Comparison of ENCODE assay signal across 8 cellular contexts in the genomic region with DNA sequence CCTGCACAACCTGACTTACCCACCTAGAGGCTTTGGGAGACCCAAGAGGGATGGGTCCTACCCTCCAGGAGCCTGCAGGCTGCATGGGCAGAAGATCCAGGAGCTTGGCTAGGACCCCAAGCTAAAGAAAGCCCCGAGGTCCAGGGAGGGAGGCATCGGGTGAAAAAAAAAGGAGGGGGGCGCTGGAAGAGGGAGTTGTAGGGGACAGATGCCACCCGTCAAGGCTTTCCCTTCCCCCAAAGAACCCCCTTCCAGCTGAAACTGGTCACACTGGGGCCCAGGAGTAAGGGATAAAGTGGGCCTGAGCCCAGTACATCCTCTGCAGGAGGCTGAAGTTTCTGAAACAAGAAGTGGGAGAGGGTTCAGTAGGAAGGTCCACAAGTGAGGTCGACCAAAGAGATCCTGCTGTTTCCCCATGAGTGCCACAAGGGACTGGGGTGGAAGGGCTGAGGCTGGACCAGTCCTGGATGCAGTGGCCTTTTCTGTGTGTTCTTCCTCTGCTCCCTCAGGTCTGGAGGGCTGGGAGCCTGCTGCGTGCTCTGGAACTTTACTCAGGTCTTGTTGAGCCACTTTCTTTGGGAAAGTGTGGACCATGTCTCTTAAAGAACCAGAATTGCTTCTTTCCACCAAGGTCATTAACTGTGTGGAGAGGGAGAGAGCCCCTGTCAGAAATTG. TPM values are rescaled to one million over a fixed set of nuclear protein-coding genes. Genes with fewer than 3 reads are reported as not detected.
DNase-seq lines count a peak whose midpoint lies in the region; ATAC-seq, FAIRE-seq and TF ChIP-seq lines count a peak whose summit lies in the region.

No MANE protein-coding gene starts in this region.

- H3K36me3 ChIP-seq in heart right ventricle, result no peaks in the 10 kb centered on the region
- no peaks in the 10 kb centered on the region for H3K36me3 ChIP-seq in GM12878 (ENCODE audit: control insufficient read depth in 2 of 2, insufficient read depth in 2 of 2, low read length in 1 of 2)
- H3K36me3 ChIP-seq in mucosa of stomach (ENCODE audit: control insufficient read depth, insufficient read depth, low read length), result no peaks in the 10 kb centered on the region
- no peaks in the 10 kb centered on the region for H3K36me3 ChIP-seq in uterus

- no peak for FAIRE-seq in GM12878 (lab: Jason Lieb, UNC)

- CTCF ChIA-PET in GM12878 (lab: Yijun Ruan, JAX), result interaction anchor here (1.7 to 12.3 kb wide), 4 partner anchors 39 to 142 kb away, joined by 5 to 205 read pairs (median 24); no protein-coding TSS in a partner anchor

- TF ChIP-seq POLR2A in GM12878 (IDR thresholded peaks at IDR 0.05; ENCODE audit: low read depth, low read length) (no peak), uterus (IDR thresholded peaks at IDR 0.05) (no peak)

- DNase-seq in heart right ventricle (no peak), Right ventricle myocardium superior (no peak), GM12878 (ENCODE audit: low read depth, low spot score) (no peak), uterus (peak in 1 of 2 donors; percentile 4), occipital lobe (lab: John Stamatoyannopoulos, UW) (no peak), NCI-H1417 (lab: John Stamatoyannopoulos, UW) (no peak)

- no peaks in the 10 kb centered on the region for H3K9me3 ChIP-seq in heart right ventricle
- H3K9me3 ChIP-seq in GM12878 (replicated peaks; ENCODE audit: control insufficient read depth, insufficient read depth, low read length), result no peaks in the 10 kb centered on the region
- no peaks in the 10 kb centered on the region for H3K9me3 ChIP-seq in mucosa of stomach (ENCODE audit: control insufficient read depth, low read length)
- H3K9me3 ChIP-seq in uterus, result no peaks in the 10 kb centered on the region

- TF ChIP-seq EP300 in GM12878 (IDR thresholded peaks at IDR 0.05; ENCODE audit: borderline replicate concordance in 1 of 2, control insufficient read depth in 1 of 2, low read depth in 2 of 2, low read length in 2 of 2), result no peak

- H2AFZ ChIP-seq in GM12878 (ENCODE audit: control insufficient read depth, low read depth, low read length), result peak overlapping the region; percentile 78

- 50 to 64% methylated on average over 6 of the region's 6 CpGs for WGBS in heart right ventricle, 2 donors
- WGBS in GM12878 (ENCODE audit: insufficient coverage, insufficient replicate concordance, low lambda C conversion rate, missing lambda C conversion rate), result 45% methylated on average over 6 of the region's 6 CpGs

- no peaks in the 10 kb centered on the region for H3K79me2 ChIP-seq in GM12878 (ENCODE audit: control insufficient read depth, insufficient read depth, low read length)

- in situ Hi-C loops in GM12878 (cut with MboI), result loop anchor here (5.0 kb wide), 2 partner anchors 88 to 138 kb away; a partner anchor contains a TSS

- peak overlapping the region in 9 of 10 donors; percentile 47 to 82 (median 75) for H3K27ac ChIP-seq in heart right ventricle
- H3K27ac ChIP-seq in GM12878 (ENCODE audit: control insufficient read depth, insufficient read depth), result no peak overlapping the region
- peak overlapping the region; percentile 54 to 78 for H3K27ac ChIP-seq in uterus

- intact Hi-C loops in heart right ventricle (cut with DNase I), result loop anchor here in 2 of 10 donors (2.0 to 10.0 kb wide), 3 partner anchors 14 to 143 kb away; a partner anchor contains a TSS
- intact Hi-C loops in Right ventricle myocardium superior (cut with DNase I), result no loop called here
- intact Hi-C loops in GM12878 (cut with micrococcal nuclease; ENCODE audit: unreplicated experiment), result loop anchor here (5.0 to 10.0 kb wide), 2 partner anchors 37 to 60 kb away; no protein-coding TSS in a partner anchor
- intact Hi-C loops in uterus (cut with DNase I; ENCODE audit: low total_unique reads), result no loop called here

- H3K4me3 ChIP-seq in heart right ventricle (peak overlapping the region in 9 of 10 donors; percentile 37 to 63 (median 57)), GM12878 (no peak overlapping the region), mucosa of stomach (ENCODE audit: low read length) (no peak overlapping the region), uterus (peak overlapping the region in 1 of 2 donors; percentile 49)

- H3K4me1 ChIP-seq in heart right ventricle, result peaks cover 6 to 25% (median 17%) of the 10 kb centered on the region in 9 donors
- H3K4me1 ChIP-seq in GM12878 (ENCODE audit: control insufficient read depth, insufficient read depth, low read length), result peaks cover 13% of the 10 kb centered on the region; the same call in 1 of the 2 replicates
- H3K4me1 ChIP-seq in mucosa of stomach (ENCODE audit: control insufficient read depth, insufficient read depth, low read length), result peaks cover 6% of the 10 kb centered on the region
- H3K4me1 ChIP-seq in uterus, result peaks cover 0 to 8% of the 10 kb centered on the region in 2 donors

- peaks cover 0 to 34% (median 0%) of the 10 kb centered on the region in 7 donors for H3K27me3 ChIP-seq in heart right ventricle
- peaks cover 0 to 2% of the 10 kb centered on the region in 2 experiments; a peak in 3 of 4 replicates for H3K27me3 ChIP-seq in GM12878 (replicated peaks in 1 of 2; ENCODE audit: control insufficient read depth in 2 of 2, insufficient read depth in 2 of 2, low read length in 1 of 2)
- peaks cover 32% of the 10 kb centered on the region for H3K27me3 ChIP-seq in mucosa of stomach (ENCODE audit: control insufficient read depth, insufficient read depth, low read length)
- H3K27me3 ChIP-seq in uterus, result no peaks in the 10 kb centered on the region

- peak overlapping the region; percentile 28 for H3K9ac ChIP-seq in GM12878 (ENCODE audit: control insufficient read depth, insufficient read depth, low read length)
- H3K9ac ChIP-seq in mucosa of stomach (ENCODE audit: low read length), result peak overlapping the region; percentile 51

- 0 out of 2 replicates have a peak, but pooled peaks have one; percentile 12 for TF ChIP-seq RAD21 in GM12878 (IDR thresholded peaks at IDR 0.05; ENCODE audit: insufficient read depth, low read depth, low read length)

- RAD21 ChIA-PET in GM12878 (lab: Charles Lee; ENCODE audit: unreplicated experiment), result interaction anchor here (1.0 to 1.8 kb wide), 3 partner anchors 14 to 143 kb away, joined by 3 to 4 read pairs (median 3); no protein-coding TSS in a partner anchor

- SMC1A ChIA-PET in GM12878 (lab: Charles Lee; ENCODE audit: uncharacterized antibody, unreplicated experiment), result interaction anchor here (0.6 to 2.5 kb wide), 4 partner anchors 9 to 137 kb away, joined by 3 to 12 read pairs (median 4); no protein-coding TSS in a partner anchor

- POLR2A ChIA-PET in GM12878 (lab: Charles Lee), result interaction anchor here (0.6 to 2.1 kb wide), 2 partner anchors 14 to 105 kb away, joined by 5 to 7 read pairs; a partner anchor contains a TSS

- no peaks in the 10 kb centered on the region for H4K20me1 ChIP-seq in GM12878 (ENCODE audit: control insufficient read depth, insufficient read depth)

- no peak for TF ChIP-seq CTCF in heart right ventricle (IDR thresholded peaks at IDR 0.05)
- TF ChIP-seq CTCF in GM12878 (IDR thresholded peaks at IDR 0.05 in 2 of 3, conservative IDR thresholded peaks at IDR 0.05 in 1 of 3; ENCODE audit: control insufficient read depth in 2 of 3, extremely low read depth in 1 of 3, insufficient read depth in 1 of 3, low read depth in 3 of 3, low read length in 3 of 3), result no peak
- no peak for TF ChIP-seq CTCF in uterus (IDR thresholded peaks at IDR 0.05)

- no TSS peak for BruUV-seq in GM12878 (replicated peaks; lab: Mats Ljungman, UMichigan)

- H3K4me2 ChIP-seq in GM12878 (ENCODE audit: control insufficient read depth, insufficient read depth), result peak overlapping the region; percentile 88

- peak in 2 of 8 donors; percentile 7 to 13 for ATAC-seq in heart right ventricle
- ATAC-seq in Right ventricle myocardium superior (ENCODE audit: poor library complexity), result no peak
- no peak for ATAC-seq in GM12878
- no peak for ATAC-seq in HG03439 (IDR thresholded peaks at IDR 0.05; ENCODE audit: unreplicated experiment)

RNA-seq across cellular contexts. Expression of a gene that starts 14.2 kb away (rescaled TPM):
- total RNA-seq in heart right ventricle, result 10 to 100 TPM; 22.2 to 36.4 (median 29.8) TPM
- 10 to 100 TPM; 17.6 to 22.9 TPM for polyA plus RNA-seq in heart right ventricle
- total RNA-seq in Right ventricle myocardium superior, result 23.1 TPM
- 58.4 and 64.5 TPM in 2 replicates for total RNA-seq in GM12878 (2013; cell fraction: nucleolus; rRNA removed)
- total RNA-seq in GM12878 (2014; rRNA removed), result 65.0 and 70.8 TPM in 2 replicates
- 61.8 and 76.7 TPM in 2 replicates for total RNA-seq in GM12878 (2014; rRNA removed; fragmentation: Illumina TruSeq; extraction: Trizol)
- 83.4 and 83.8 TPM in 2 replicates for total RNA-seq in GM12878 (2021)
- polyA plus RNA-seq in GM12878 (2011; ENCODE audit: low read depth), result 14.7 TPM
- 81.6 and 92.3 TPM in 2 replicates for polyA plus RNA-seq in GM12878 (2011; rRNA removed)
- 26.2 and 32.0 TPM in 2 replicates for polyA plus RNA-seq in GM12878 (2011; cell fraction: cytosol; rRNA removed)
- polyA plus RNA-seq in GM12878 (2011; cell fraction: nucleus; rRNA removed), result 21.6 and 37.6 TPM in 2 replicates
- polyA plus RNA-seq in GM12878 (2012), result 30.0 and 34.5 TPM in 2 replicates
- 56.1 and 66.4 TPM in 2 replicates for polyA plus RNA-seq in GM12878 (2014; fragmentation: Illumina TruSeq; extraction: Trizol)
- polyA plus RNA-seq in GM12878 (2014; fragmentation: Nextera tagmentation; extraction: Ambion mirVana), result 10 to 100 TPM; 25.3 to 43.6 TPM
- polyA plus RNA-seq in GM12878 (2014; rRNA removed), result 43.0 and 52.1 TPM in 2 replicates
- 10 to 100 TPM; 31.6 to 75.1 TPM for polyA plus RNA-seq in GM12878 (2016; fragmentation: Nextera tagmentation; extraction: Ambion mirVana)
- polyA minus RNA-seq in GM12878 (2011; rRNA and poly(A)+ RNA removed), result 35.3 and 68.1 TPM in 2 replicates
- polyA minus RNA-seq in GM12878 (2011; cell fraction: cytosol; rRNA and poly(A)+ RNA removed), result 34.1 and 47.1 TPM in 2 replicates
- 13.9 and 25.5 TPM in 2 replicates for polyA minus RNA-seq in GM12878 (2011; cell fraction: nucleus; rRNA and poly(A)+ RNA removed)
- 100 to 1,000 TPM in 1 of 4 donors, 10 to 100 TPM in 3; 42.1 to 108 (median 75.9) TPM for total RNA-seq in uterus
- total RNA-seq in occipital lobe, result 65.4 TPM

RNA-seq across cellular contexts. Expression of a gene that starts 26.4 kb away (rescaled TPM):
- 10 to 100 TPM in 1 of 10 donors, 1 to 10 TPM in 9; 3.8 to 10.4 (median 6.0) TPM for total RNA-seq in heart right ventricle
- polyA plus RNA-seq in heart right ventricle, result 10 to 100 TPM; 12.3 to 20.6 TPM
- 6.2 TPM for total RNA-seq in Right ventricle myocardium superior
- not detected in 2 replicates for total RNA-seq in GM12878 (2013; cell fraction: nucleolus; rRNA removed)
- 2.3 and 3.4 TPM in 2 replicates for total RNA-seq in GM12878 (2014; rRNA removed)
- 1.7 and 2.0 TPM in 2 replicates for total RNA-seq in GM12878 (2014; rRNA removed; fragmentation: Illumina TruSeq; extraction: Trizol)
- 1.8 and 3.3 TPM in 2 replicates for total RNA-seq in GM12878 (2021)
- polyA plus RNA-seq in GM12878 (2011; ENCODE audit: low read depth), result 7.0 TPM
- polyA plus RNA-seq in GM12878 (2011; rRNA removed), result 0.05 TPM in 1 of 2 replicates, not detected in the other
- polyA plus RNA-seq in GM12878 (2011; cell fraction: cytosol; rRNA removed), result not detected in 2 replicates
- polyA plus RNA-seq in GM12878 (2011; cell fraction: nucleus; rRNA removed), result not detected in 2 replicates
- 6.1 and 7.6 TPM in 2 replicates for polyA plus RNA-seq in GM12878 (2012)
- polyA plus RNA-seq in GM12878 (2014; fragmentation: Illumina TruSeq; extraction: Trizol), result 3.2 and 4.2 TPM in 2 replicates
- polyA plus RNA-seq in GM12878 (2014; fragmentation: Nextera tagmentation; extraction: Ambion mirVana), result 1 to 10 TPM; 1.8 to 1.9 TPM
- polyA plus RNA-seq in GM12878 (2014; rRNA removed), result 4.3 and 5.0 TPM in 2 replicates
- polyA plus RNA-seq in GM12878 (2016; fragmentation: Nextera tagmentation; extraction: Ambion mirVana), result 1 to 10 TPM; 1.7 to 2.5 TPM
- not detected in 2 replicates for polyA minus RNA-seq in GM12878 (2011; rRNA and poly(A)+ RNA removed)
- polyA minus RNA-seq in GM12878 (2011; cell fraction: cytosol; rRNA and poly(A)+ RNA removed), result not detected in 2 replicates
- 0.19 TPM in 1 of 2 replicates, not detected in the other for polyA minus RNA-seq in GM12878 (2011; cell fraction: nucleus; rRNA and poly(A)+ RNA removed)
- total RNA-seq in uterus, result 1 to 10 TPM in 3 of 4 donors, under 1 TPM in 1; 0.29 to 9.6 (median 5.4) TPM
- 15.4 TPM for total RNA-seq in occipital lobe

RNA-seq across cellular contexts. Expression of a gene that starts 53.7 kb away (rescaled TPM):
- 1 to 10 TPM in 6 of 10 donors, under 1 TPM in 4; 0.45 to 2.4 (median 1.1) TPM for total RNA-seq in heart right ventricle
- polyA plus RNA-seq in heart right ventricle, result 1 to 10 TPM in 1 of 2 donors, under 1 TPM in 1; 0.07 to 2.8 TPM
- total RNA-seq in Right ventricle myocardium superior, result 2.0 TPM
- 6.9 and 11.2 TPM in 2 replicates for total RNA-seq in GM12878 (2013; cell fraction: nucleolus; rRNA removed)
- total RNA-seq in GM12878 (2014; rRNA removed), result 0.71 and 1.4 TPM in 2 replicates
- 0.72 and 0.83 TPM in 2 replicates for total RNA-seq in GM12878 (2014; rRNA removed; fragmentation: Illumina TruSeq; extraction: Trizol)
- total RNA-seq in GM12878 (2021), result 1.9 and 3.1 TPM in 2 replicates
- polyA plus RNA-seq in GM12878 (2011; ENCODE audit: low read depth), result 0.16 TPM
- 0.62 and 1.3 TPM in 2 replicates for polyA plus RNA-seq in GM12878 (2011; rRNA removed)
- polyA plus RNA-seq in GM12878 (2011; cell fraction: cytosol; rRNA removed), result 0.90 and 1.3 TPM in 2 replicates
- polyA plus RNA-seq in GM12878 (2011; cell fraction: nucleus; rRNA removed), result 7.5 and 8.9 TPM in 2 replicates
- polyA plus RNA-seq in GM12878 (2012), result 0.89 and 1.6 TPM in 2 replicates
- 0.10 and 0.76 TPM in 2 replicates for polyA plus RNA-seq in GM12878 (2014; fragmentation: Illumina TruSeq; extraction: Trizol)
- polyA plus RNA-seq in GM12878 (2014; fragmentation: Nextera tagmentation; extraction: Ambion mirVana), result under 1 TPM; 0.09 to 0.18 TPM
- polyA plus RNA-seq in GM12878 (2014; rRNA removed), result 1.5 and 3.0 TPM in 2 replicates
- polyA plus RNA-seq in GM12878 (2016; fragmentation: Nextera tagmentation; extraction: Ambion mirVana), result under 1 TPM; 0.68 to 0.76 TPM
- 0.80 and 2.0 TPM in 2 replicates for polyA minus RNA-seq in GM12878 (2011; rRNA and poly(A)+ RNA removed)
- 0.67 TPM in 1 of 2 replicates, not detected in the other for polyA minus RNA-seq in GM12878 (2011; cell fraction: cytosol; rRNA and poly(A)+ RNA removed)
- polyA minus RNA-seq in GM12878 (2011; cell fraction: nucleus; rRNA and poly(A)+ RNA removed), result 3.3 and 3.4 TPM in 2 replicates
- total RNA-seq in uterus, result 1 to 10 TPM in 2 of 4 donors, under 1 TPM in 2; 0.51 to 2.8 (median 0.86) TPM
- total RNA-seq in occipital lobe, result 0.78 TPM

Comparison
In these comparisons a context has a peak if more than half of its experiments do, and no peak if none do; other contexts are left out.
1. H3K4me3 ChIP-seq: peak in heart right ventricle (9 of 10); none in GM12878 (single experiment) and mucosa of stomach (single experiment).